22 cellular contexts compared by ENCODE assay signal in genomic region chr14:101340556-101340955, GRCh38.
"Had no signal": no experiment of that assay in that cellular context is flagged by ENCODE, and none has a peak within 500 bp of the region (broad histone marks: within the 10 kb centered on the region; RNA-seq: fewer than 3 reads in every experiment).

No MANE protein-coding gene starts in this region.

- DNase-seq: colonic mucosa; cortex of kidney; dermis blood vessel endothelial cell; dorsolateral prefrontal cortex; effector CD4-positive, alpha-beta T cell; effector CD8-positive, alpha-beta T cell; effector memory CD4-positive, alpha-beta T cell; effector memory CD8-positive, alpha-beta T cell; endodermal cell; erythroblast; esophagus squamous epithelium; foreskin fibroblast; foreskin keratinocyte; foreskin melanocyte; gastrocnemius medialis; glutamatergic neuron; heart left ventricle; heart right ventricle had no signal

- H3K4me1 ChIP-seq: colonic mucosa, foreskin keratinocyte, gastrocnemius medialis, heart left ventricle, heart right ventricle had no signal

- H3K9me3 ChIP-seq: colonic mucosa, esophagus squamous epithelium, gastrocnemius medialis, gastroesophageal sphincter had no signal

- H3K27me3 ChIP-seq: colonic mucosa, foreskin keratinocyte, gastrocnemius medialis had no signal

- H3K36me3 ChIP-seq: colonic mucosa, esophagus squamous epithelium, gastrocnemius medialis, gastroesophageal sphincter, heart left ventricle, heart right ventricle had no signal

- ATAC-seq: effector memory CD8-positive, alpha-beta T cell; esophagus mucosa; foreskin keratinocyte; gastrocnemius medialis; gastroesophageal sphincter; heart left ventricle; heart right ventricle had no signal

- H3K27ac ChIP-seq: colonic mucosa, coronary artery, dorsolateral prefrontal cortex, epithelial cell of prostate, esophagus squamous epithelium, foreskin keratinocyte, gastrocnemius medialis, gastroesophageal sphincter, heart left ventricle, heart right ventricle had no signal

- H3K4me3 ChIP-seq: colonic mucosa, coronary artery, dorsolateral prefrontal cortex, esophagus squamous epithelium, gastrocnemius medialis, gastroesophageal sphincter, heart left ventricle, heart right ventricle had no signal
